Comparison of ENCODE assay signal across 9 cellular contexts in genomic region chr1:221203224-221204054, GRCh38.
A peak's percentile ranks its signal among the peaks of the same experiment; 100 is the strongest.
DNase-seq lines count a peak whose midpoint lies in the region; FAIRE-seq and TF ChIP-seq lines count a peak whose summit lies in the region.
"Had no signal": no experiment of that assay in that cellular context is flagged by ENCODE, and none has a peak within 500 bp of the region (broad histone marks: within the 10 kb centered on the region; RNA-seq: fewer than 3 reads in every experiment).

No MANE protein-coding gene starts in this region.

- TF ChIP-seq CTCF in osteocyte (IDR thresholded peaks at IDR 0.05) (peak; percentile 94), thyroid gland (IDR thresholded peaks at IDR 0.05) (peak; percentile 44 to 81 (median 55))

- no peaks in the 10 kb centered on the region for H3K4me1 Mint-ChIP-seq in osteocyte (ENCODE audit: unreplicated experiment)

- no peak overlapping the region for H3K27ac Mint-ChIP-seq in osteocyte (ENCODE audit: unreplicated experiment)
- H3K27ac Mint-ChIP-seq: IgD-negative memory B cell had no signal

- H3K4me3 ChIP-seq in thyroid gland (replicated peaks in 1 of 3), result no peak overlapping the region

- no peaks in the 10 kb centered on the region for H3K27me3 ChIP-seq in thyroid gland

- no peaks in the 10 kb centered on the region for H3K36me3 Mint-ChIP-seq in osteocyte (ENCODE audit: unreplicated experiment)

- peaks cover 4% of the 10 kb centered on the region for H3K9me3 Mint-ChIP-seq in osteocyte (ENCODE audit: unreplicated experiment)

- WGBS in thyroid gland, 2 donors, result 25 to 26% methylated on average over 3 of the region's 3 CpGs

- no peaks in the 10 kb centered on the region for H3K9me3 ChIP-seq in thyroid gland

- peaks cover 11% of the 10 kb centered on the region for H3K27me3 Mint-ChIP-seq in osteocyte (ENCODE audit: unreplicated experiment)
- H3K27me3 Mint-ChIP-seq: IgD-negative memory B cell had no signal

- no peak for TF ChIP-seq POLR2A in thyroid gland (IDR thresholded peaks at IDR 0.05)

- no peak overlapping the region for H3K4me3 Mint-ChIP-seq in osteocyte (ENCODE audit: unreplicated experiment)
- H3K4me3 Mint-ChIP-seq: IgD-negative memory B cell had no signal

- H3K4me1 ChIP-seq in thyroid gland, result peaks cover 15 to 16% of the 10 kb centered on the region in 2 donors

- no peak overlapping the region for H3K27ac ChIP-seq in thyroid gland

- intact Hi-C loops in thyroid gland (cut with DNase I), result loop anchor here (10.0 kb wide), 1 partner anchor 389 kb away; no protein-coding TSS in a partner anchor

- H3K36me3 ChIP-seq in thyroid gland, result no peaks in the 10 kb centered on the region

- DNase-seq in C1 segment of cervical spinal cord (lab: John Stamatoyannopoulos, UW), result peak in 11 of 14 donors; percentile 9 to 67 (median 25)
- DNase-seq in GM19239 (ENCODE audit: insufficient read length, low spot score), result peak; percentile 47
- peak; percentile 64 for DNase-seq in HT-29 (ENCODE audit: low spot score)
- peak; percentile 61 for DNase-seq in RKO (ENCODE audit: low spot score)
- peak; percentile 17 for DNase-seq in activated T-helper 9 cell treated with anti-CD3 and anti-CD28 coated beads, Interleukin-2, amount 50 U/mL, for 16 hours (ENCODE audit: low read depth)
- DNase-seq in globus pallidus (ENCODE audit: low spot score), result peak; percentile 47
- DNase-seq in osteocyte (ENCODE audit: extremely low spot score, unreplicated experiment), result peak; percentile 91
- peak; percentile 62 to 78 for DNase-seq in thyroid gland

- FAIRE-seq in GM19239 (lab: Jason Lieb, UNC), result peak; percentile 89

Comparison
In these comparisons a context has a peak if more than half of its experiments do, and no peak if none do; other contexts are left out.
1. DNase-seq: peak in every context shown above with its lines; median percentile 91 in osteocyte; 70 in thyroid gland; 64 in HT-29; 61 in RKO; 47 in GM19239; 47 in globus pallidus; 25 in C1 segment of cervical spinal cord; 17 in activated T-helper 9 cell treated with anti-CD3 and anti-CD28 coated beads, Interleukin-2, amount 50 U/mL, for 16 hours.